ENCODE assay signal across 22 cellular contexts in the genomic region with DNA sequence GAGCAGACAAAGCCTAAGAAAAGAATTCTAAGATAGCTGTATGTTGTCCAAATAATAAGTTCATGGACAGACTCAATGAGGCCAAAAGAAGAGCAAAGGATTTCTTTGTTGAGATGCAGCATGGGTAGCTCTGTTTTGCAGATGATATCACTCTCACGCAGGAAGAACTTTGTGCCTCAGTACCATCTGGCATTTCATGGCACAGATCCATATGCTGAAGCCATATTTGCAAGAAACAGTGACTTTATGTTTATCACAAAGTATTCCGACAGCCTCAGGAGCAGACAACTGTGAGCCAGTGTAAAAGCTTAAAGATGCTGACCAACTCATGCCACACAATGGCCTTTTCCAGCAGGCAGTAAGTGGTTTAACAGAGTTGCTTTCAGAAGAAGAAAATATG. TPM values are rescaled to one million over a fixed set of nuclear protein-coding genes. Genes with fewer than 3 reads are reported as not detected.
"Had no signal": no experiment of that assay in that cellular context is flagged by ENCODE, and none has a peak within 500 bp of the region (broad histone marks: within the 10 kb centered on the region; RNA-seq: fewer than 3 reads in every experiment).

No MANE protein-coding gene starts in this region.

- H3K36me3 ChIP-seq: breast epithelium, Peyer's patch, SJSA1 had no signal

- H3K36me3 Mint-ChIP-seq: activated naive CD4-positive, alpha-beta T cell treated with anti-CD3 and anti-CD28 coated beads, Interleukin-2, amount 50 U/mL, for 24 hours had no signal

- H3K27me3 Mint-ChIP-seq: activated CD8-positive, alpha-beta T cell treated with anti-CD3 and anti-CD28 coated beads for 36 hours; activated naive CD4-positive, alpha-beta T cell treated with anti-CD3 and anti-CD28 coated beads, Interleukin-2, amount 50 U/mL, for 24 hours had no signal

- DNase-seq: activated CD4-positive, alpha-beta T cell treated with anti-CD3 and anti-CD28 coated beads for 4 hours; activated CD8-positive, alpha-beta memory T cell treated with anti-CD3 and anti-CD28 coated beads, Interleukin-2, amount 50 U/mL, for 4 hours; activated CD8-positive, alpha-beta T cell treated with anti-CD3 and anti-CD28 coated beads for 36 hours; activated T-cell treated with anti-CD3 and anti-CD28 coated beads, Interleukin-2, amount 50 U/mL, for 72 hours; aorta; IMR-90; KBM-7; NCI-H1048; NCI-H146; NCI-H2029; NCI-H2107; NCI-H446; NCI-H526; Peyer's patch; SHP77; SW 1271 had no signal

- H3K4me1 ChIP-seq: breast epithelium, Peyer's patch, SJSA1 had no signal

- H3K4me1 Mint-ChIP-seq: activated naive CD4-positive, alpha-beta T cell treated with anti-CD3 and anti-CD28 coated beads, Interleukin-2, amount 50 U/mL, for 24 hours had no signal

- H3K9me3 Mint-ChIP-seq: activated naive CD4-positive, alpha-beta T cell treated with anti-CD3 and anti-CD28 coated beads, Interleukin-2, amount 50 U/mL, for 24 hours had no signal

- H3K4me3 ChIP-seq: breast epithelium, Peyer's patch, SJSA1 had no signal

- H3K27ac Mint-ChIP-seq: activated CD8-positive, alpha-beta T cell treated with anti-CD3 and anti-CD28 coated beads for 36 hours; activated naive CD4-positive, alpha-beta T cell treated with anti-CD3 and anti-CD28 coated beads, Interleukin-2, amount 50 U/mL, for 24 hours; activated T-cell treated with anti-CD3 and anti-CD28 coated beads, Interleukin-2, amount 50 U/mL, for 72 hours; T-helper 1 cell treated with Interleukin-12 subunit alpha and Interleukin-12 subunit beta and Interleukin-4 antibody, amounts not matched to agents 30 μg/mL and 1 μg/mL, for 36 hours had no signal

- H3K27ac ChIP-seq: breast epithelium, Peyer's patch, SJSA1 had no signal

- H3K4me3 Mint-ChIP-seq: activated CD8-positive, alpha-beta T cell treated with anti-CD3 and anti-CD28 coated beads for 36 hours; activated naive CD4-positive, alpha-beta T cell treated with anti-CD3 and anti-CD28 coated beads, Interleukin-2, amount 50 U/mL, for 24 hours; activated T-cell treated with anti-CD3 and anti-CD28 coated beads, Interleukin-2, amount 50 U/mL, for 72 hours; T-helper 1 cell treated with Interleukin-12 subunit alpha and Interleukin-12 subunit beta and Interleukin-4 antibody, amounts not matched to agents 30 μg/mL and 1 μg/mL, for 36 hours had no signal

- H3K9me3 ChIP-seq: breast epithelium, Peyer's patch, SJSA1 had no signal

- H3K27me3 ChIP-seq: breast epithelium, Peyer's patch, SJSA1 had no signal

RNA-seq across cellular contexts. Expression of a gene that starts 45.5 kb away (rescaled TPM):
- total RNA-seq: activated CD8-positive, alpha-beta T cell treated with anti-CD3 and anti-CD28 coated beads for 36 hours; activated T-cell treated with anti-CD3 and anti-CD28 coated beads, Interleukin-2, amount 50 U/mL, for 72 hours; IMR-90; LHCN-M2; M059J had no signal
- polyA plus RNA-seq: aorta, IMR-90 had no signal

RNA-seq across cellular contexts. Expression of a gene that starts 49.3 kb away (rescaled TPM):
- total RNA-seq: activated CD8-positive, alpha-beta T cell treated with anti-CD3 and anti-CD28 coated beads for 36 hours; activated T-cell treated with anti-CD3 and anti-CD28 coated beads, Interleukin-2, amount 50 U/mL, for 72 hours; IMR-90; LHCN-M2 had no signal
- polyA plus RNA-seq: IMR-90 had no signal
